ENCODE assay signal across 8 cellular contexts in the genomic region with DNA sequence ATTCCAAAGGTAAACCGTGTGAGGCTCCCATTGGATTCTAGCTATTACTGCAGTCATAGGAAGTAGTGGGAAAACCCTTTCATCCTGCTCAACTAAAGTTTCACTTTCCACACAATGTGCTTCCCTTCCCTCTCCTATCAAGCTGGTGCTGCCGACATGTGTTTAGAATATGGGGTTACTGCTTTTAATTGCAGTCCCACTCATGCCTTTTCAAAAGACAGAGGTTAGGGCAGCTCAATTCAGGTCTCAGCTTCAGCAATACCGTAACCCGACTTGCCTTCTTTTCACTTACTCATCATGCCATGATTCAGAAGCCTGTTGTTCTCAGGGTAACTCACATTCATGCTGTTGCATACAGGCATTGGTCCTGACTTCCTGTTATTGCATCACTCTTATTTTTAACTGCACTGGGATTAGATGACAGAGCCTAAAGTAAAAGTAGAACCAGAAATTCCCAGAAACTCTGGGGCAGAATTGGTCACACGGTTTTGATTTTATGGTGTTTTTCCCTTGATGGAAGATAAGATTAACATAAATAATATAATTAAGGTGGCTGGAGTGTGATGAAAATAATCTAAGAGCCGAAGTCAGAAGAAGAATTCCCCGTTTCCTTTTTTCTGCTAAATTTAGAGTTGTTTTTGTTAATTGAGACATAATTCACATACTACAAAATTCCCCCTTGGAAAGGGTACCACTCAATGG. TPM values are rescaled to one million over a fixed set of nuclear protein-coding genes. Genes with fewer than 3 reads are reported as not detected.
A peak's percentile ranks its signal among the peaks of the same experiment; 100 is the strongest.
DNase-seq lines count a peak whose midpoint lies in the region; ATAC-seq and TF ChIP-seq lines count a peak whose summit lies in the region.

No MANE protein-coding gene starts in this region.

- H3K9me3 ChIP-seq in DOHH2 (ENCODE audit: control insufficient read depth, insufficient read depth, low read length) (no peaks in the 10 kb centered on the region), thymus (ENCODE audit: control insufficient read depth) (no peaks in the 10 kb centered on the region)

- H3K36me3 ChIP-seq in DOHH2 (ENCODE audit: control insufficient read depth, low read length) (no peaks in the 10 kb centered on the region), kidney epithelial cell (ENCODE audit: control insufficient read depth, insufficient read depth, low read length) (no peaks in the 10 kb centered on the region), thymus (ENCODE audit: control insufficient read depth, insufficient read depth) (no peaks in the 10 kb centered on the region)

- H3K4me2 ChIP-seq in DOHH2 (ENCODE audit: low read length): peak overlapping the region; percentile 26

- no peak for TF ChIP-seq CTCF in DOHH2 (IDR thresholded peaks at IDR 0.05; ENCODE audit: low read depth, low read length, poor library complexity, severe bottlenecking)
- no peak for TF ChIP-seq CTCF in astrocyte of the spinal cord (IDR thresholded peaks at IDR 0.05; ENCODE audit: low read depth, low read length)
- no peak for TF ChIP-seq CTCF in kidney epithelial cell (IDR thresholded peaks at IDR 0.05; ENCODE audit: insufficient read depth, low read length, poor library complexity, severe bottlenecking)

- H3K27me3 ChIP-seq in DOHH2 (ENCODE audit: control insufficient read depth, low read length): peaks cover 12% of the 10 kb centered on the region
- H3K27me3 ChIP-seq in kidney epithelial cell (ENCODE audit: control insufficient read depth, insufficient read depth, low read length): no peaks in the 10 kb centered on the region
- H3K27me3 ChIP-seq in thymus (ENCODE audit: control insufficient read depth, insufficient read depth): no peaks in the 10 kb centered on the region

- in situ Hi-C loops in astrocyte of the spinal cord (cut with HindIII; ENCODE audit: low sequenced_read_pairs): no loop called here

- H3K9me2 ChIP-seq in DOHH2 (replicated peaks; ENCODE audit: control insufficient read depth, low read length): no peaks in the 10 kb centered on the region

- ATAC-seq in GM21526 (IDR thresholded peaks at IDR 0.05; ENCODE audit: low FRiP score, unreplicated experiment): no peak

- WGBS in thymus: 41% methylated on average over 7 of the region's 7 CpGs

- no peaks in the 10 kb centered on the region for H4K20me1 ChIP-seq in DOHH2 (ENCODE audit: control insufficient read depth, insufficient read depth, low read depth, low read length)

- no peaks in the 10 kb centered on the region for H3F3A ChIP-seq in DOHH2 (ENCODE audit: control insufficient read depth, insufficient read depth)

- no peak overlapping the region for H3K4me3 ChIP-seq in DOHH2 (ENCODE audit: low read length)
- H3K4me3 ChIP-seq in astrocyte of the spinal cord (ENCODE audit: low read depth, low read length): no peak overlapping the region
- no peak overlapping the region for H3K4me3 ChIP-seq in kidney epithelial cell (ENCODE audit: low read depth, low read length)
- no peak overlapping the region for H3K4me3 ChIP-seq in thymus (ENCODE audit: low read length)

- H3K27ac ChIP-seq in DOHH2 (ENCODE audit: low read depth, low read length) (no peak overlapping the region), thymus (ENCODE audit: low read depth) (peak overlapping the region; percentile 82)

- H3K79me2 ChIP-seq in DOHH2 (ENCODE audit: control insufficient read depth, low read length): no peaks in the 10 kb centered on the region

- DNase-seq in NCI-H226 (peak; percentile 97), astrocyte of the spinal cord (ENCODE audit: low read depth, low spot score) (peak; percentile 93), kidney epithelial cell (ENCODE audit: low read depth) (peak; percentile 93), NCI-H526 (lab: John Stamatoyannopoulos, UW) (no peak), NK-92 (lab: John Stamatoyannopoulos, UW; ENCODE audit: unreplicated experiment) (no peak)

- H3K4me1 ChIP-seq in DOHH2 (ENCODE audit: control insufficient read depth, low read length) (peaks cover 13% of the 10 kb centered on the region), thymus (ENCODE audit: control insufficient read depth, insufficient read depth, low read length) (peaks cover 19% of the 10 kb centered on the region)

RNA-seq across cellular contexts. Expression of a gene that starts 45.7 kb away (rescaled TPM):
- total RNA-seq in kidney epithelial cell: 0.13 and 1.2 TPM in 2 replicates
- 8.8 TPM for polyA plus RNA-seq in thymus

RNA-seq across cellular contexts. Expression of a gene that starts 52.6 kb away (rescaled TPM):
- total RNA-seq in kidney epithelial cell: 0.25 and 0.75 TPM in 2 replicates
- polyA plus RNA-seq in thymus: 11.6 TPM

RNA-seq across cellular contexts. Expression of a gene that starts 59.1 kb away (rescaled TPM):
- total RNA-seq in kidney epithelial cell: 46.1 and 48.3 TPM in 2 replicates
- polyA plus RNA-seq in thymus: 50.9 TPM

Comparison
In these comparisons a context has a peak if more than half of its experiments do, and no peak if none do; other contexts are left out.
1. DNase-seq: peak in NCI-H226 (single experiment), astrocyte of the spinal cord (single experiment) and kidney epithelial cell (single experiment); none in NCI-H526 (0 of 2) and NK-92 (single experiment).